Comparison of ENCODE assay signal across 1 cellular context in genomic region chr7:151404216-151405011, GRCh38.
TF ChIP-seq lines count a peak whose summit lies in the region.

No MANE protein-coding gene starts in this region.

TF ChIP-seq in IMR-90, 13 proteins besides CTCF, POLR2A, EP300 and RAD21:
- TF ChIP-seq CHD1 (IDR thresholded peaks at IDR 0.05; ENCODE audit: low read depth, low read length) = no peak
- TF ChIP-seq MAFK (IDR thresholded peaks at IDR 0.05; ENCODE audit: low read depth, low read length) = peak; percentile 46
